18 cellular contexts compared by ENCODE assay signal in the genomic region with DNA sequence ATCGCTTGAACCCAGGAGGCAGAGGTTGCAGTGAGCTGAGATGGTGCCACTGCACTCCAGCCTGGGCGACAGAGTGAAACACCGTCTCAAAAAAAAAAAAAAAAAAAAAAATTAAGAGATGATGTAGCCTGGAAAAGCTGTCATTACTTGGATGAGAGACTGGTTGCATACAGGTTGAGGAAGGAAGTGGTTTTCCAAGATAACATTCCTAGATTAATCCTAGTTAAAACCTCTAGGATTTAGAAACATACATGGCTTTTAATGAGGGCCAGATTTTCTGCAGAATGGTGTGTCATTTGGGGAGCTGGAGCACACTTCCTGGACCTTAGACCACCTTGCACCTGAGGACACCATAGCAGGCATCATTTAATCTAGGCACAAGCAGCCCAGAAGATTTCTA. TPM values are rescaled to one million over a fixed set of nuclear protein-coding genes. Genes with fewer than 3 reads are reported as not detected.
A peak's percentile ranks its signal among the peaks of the same experiment; 100 is the strongest.
DNase-seq lines count a peak whose midpoint lies in the region; ATAC-seq, FAIRE-seq and TF ChIP-seq lines count a peak whose summit lies in the region.
"Had no signal": no experiment of that assay in that cellular context is flagged by ENCODE, and none has a peak within 500 bp of the region (broad histone marks: within the 10 kb centered on the region; RNA-seq: fewer than 3 reads in every experiment).

No MANE protein-coding gene starts in this region.

- no peak overlapping the region for H3K4me3 ChIP-seq in fibroblast of villous mesenchyme (ENCODE audit: low read depth, low read length)
- no peak overlapping the region for H3K4me3 ChIP-seq in lower lobe of right lung
- H3K4me3 ChIP-seq: SJCRH30 had no signal

- no peak overlapping the region for H3K27ac Mint-ChIP-seq in activated naive CD4-positive, alpha-beta T cell treated with anti-CD3 and anti-CD28 coated beads for 36 hours
- H3K27ac Mint-ChIP-seq in type B pancreatic cell, result no peak overlapping the region
- H3K27ac Mint-ChIP-seq: H9 had no signal

- H3K27me3 Mint-ChIP-seq in activated naive CD4-positive, alpha-beta T cell treated with anti-CD3 and anti-CD28 coated beads for 36 hours (ENCODE audit: low read depth), result no peaks in the 10 kb centered on the region
- no peaks in the 10 kb centered on the region for H3K27me3 Mint-ChIP-seq in type B pancreatic cell

- H3K9me3 Mint-ChIP-seq in activated naive CD4-positive, alpha-beta T cell treated with anti-CD3 and anti-CD28 coated beads for 36 hours, result no peaks in the 10 kb centered on the region
- peaks cover 9% of the 10 kb centered on the region for H3K9me3 Mint-ChIP-seq in type B pancreatic cell

- peaks cover 38% of the 10 kb centered on the region for H3K4me1 ChIP-seq in lower lobe of right lung

- CTCF ChIA-PET in activated naive CD4-positive, alpha-beta T cell treated with anti-CD3 and anti-CD28 coated beads for 36 hours (lab: Charles Lee), result interaction anchor here (0.6 kb wide), 1 partner anchor 88 kb away, joined by 3 read pairs; no protein-coding TSS in a partner anchor

- no peaks in the 10 kb centered on the region for H3K9me3 ChIP-seq in lower lobe of right lung
- H3K9me3 ChIP-seq: SJCRH30 had no signal

- DNase-seq in ELR (ENCODE audit: low read depth), result peak; percentile 21
- peak; percentile 50 for DNase-seq in RCC 7860 (ENCODE audit: low spot score)
- DNase-seq in fibroblast of villous mesenchyme (ENCODE audit: low read depth), result peak; percentile 79
- no peak for DNase-seq in NCI-H2171 treated with DMSO at 0.1 percent for 48 hours (lab: John Stamatoyannopoulos, UW)
- no peak for DNase-seq in lower lobe of right lung
- DNase-seq in activated naive CD4-positive, alpha-beta T cell treated with anti-CD3 and anti-CD28 coated beads for 36 hours, result no peak
- DNase-seq in type B pancreatic cell (ENCODE audit: extremely low spot score, unreplicated experiment), result no peak
- DNase-seq: DMS79 treated with DMSO at 0.1 percent for 48 hours, GF-D8, H9, NCI-H1105 treated with DMSO at 0.1 percent for 48 hours, NCI-H1694, NCI-H2227 treated with DMSO at 0.1 percent for 48 hours, NCI-H524, NCI-H82 had no signal

- no peak for ATAC-seq in lower lobe of right lung

- no peaks in the 10 kb centered on the region for H3K36me3 ChIP-seq in lower lobe of right lung
- H3K36me3 ChIP-seq: SJCRH30 had no signal

- intact Hi-C loops in lower lobe of right lung (cut with DNase I), result no loop called here
- intact Hi-C loops in activated naive CD4-positive, alpha-beta T cell treated with anti-CD3 and anti-CD28 coated beads for 36 hours (cut with micrococcal nuclease), result no loop called here

- H3K36me3 Mint-ChIP-seq in activated naive CD4-positive, alpha-beta T cell treated with anti-CD3 and anti-CD28 coated beads for 36 hours (ENCODE audit: low read depth), result no peaks in the 10 kb centered on the region
- H3K36me3 Mint-ChIP-seq in type B pancreatic cell, result peaks cover 3% of the 10 kb centered on the region

- no peak overlapping the region for H3K4me3 Mint-ChIP-seq in activated naive CD4-positive, alpha-beta T cell treated with anti-CD3 and anti-CD28 coated beads for 36 hours
- no peak overlapping the region for H3K4me3 Mint-ChIP-seq in type B pancreatic cell
- H3K4me3 Mint-ChIP-seq: H9 had no signal

- TF ChIP-seq CTCF in fibroblast of villous mesenchyme (IDR thresholded peaks at IDR 0.05; ENCODE audit: insufficient read depth, low read depth, low read length) (no peak), lower lobe of right lung (IDR thresholded peaks at IDR 0.05) (no peak), type B pancreatic cell (conservative IDR thresholded peaks at IDR 0.05) (no peak)

- H3K4me1 Mint-ChIP-seq in activated naive CD4-positive, alpha-beta T cell treated with anti-CD3 and anti-CD28 coated beads for 36 hours (ENCODE audit: low read depth), result peaks cover 6% of the 10 kb centered on the region
- H3K4me1 Mint-ChIP-seq in type B pancreatic cell (ENCODE audit: unreplicated experiment), result peaks cover 20% of the 10 kb centered on the region

- no peak overlapping the region for H3K27ac ChIP-seq in lower lobe of right lung
- H3K27ac ChIP-seq: RWPE1, SJCRH30 had no signal

- H3K27me3 ChIP-seq in lower lobe of right lung (ENCODE audit: low read depth), result no peaks in the 10 kb centered on the region
- H3K27me3 ChIP-seq: SJCRH30 had no signal

- no peak for FAIRE-seq in RCC 7860 (lab: Jason Lieb, UNC)

RNA-seq across cellular contexts. Expression of gene VWA2, which starts 17.8 kb away (rescaled TPM):
- total RNA-seq in fibroblast of villous mesenchyme, result under 0.01 TPM in 1 of 2 replicates, not detected in the other
- total RNA-seq in lower lobe of right lung, result 10.6 TPM
- not detected for total RNA-seq in activated naive CD4-positive, alpha-beta T cell treated with anti-CD3 and anti-CD28 coated beads for 36 hours
- total RNA-seq in type B pancreatic cell (ENCODE audit: low replicate concordance), result 2.9 and 6.0 TPM in 2 replicates
- total RNA-seq: LHCN-M2, SJCRH30 had no signal

Comparison
In these comparisons a context has a peak if more than half of its experiments do, and no peak if none do; other contexts are left out.
1. DNase-seq: peak in ELR (single experiment), RCC 7860 (single experiment) and fibroblast of villous mesenchyme (single experiment); none in NCI-H2171 treated with DMSO at 0.1 percent for 48 hours (single experiment), lower lobe of right lung (single experiment), activated naive CD4-positive, alpha-beta T cell treated with anti-CD3 and anti-CD28 coated beads for 36 hours (single experiment) and type B pancreatic cell (single experiment).